19 cellular contexts compared by ENCODE assay signal in genomic region chr12:95118788-95119179, GRCh38. TPM values are rescaled to one million over a fixed set of nuclear protein-coding genes. Genes with fewer than 3 reads are reported as not detected.
A peak's percentile ranks its signal among the peaks of the same experiment; 100 is the strongest.
DNase-seq lines count a peak whose midpoint lies in the region; ATAC-seq and TF ChIP-seq lines count a peak whose summit lies in the region.
"Had no signal": no experiment of that assay in that cellular context is flagged by ENCODE, and none has a peak within 500 bp of the region (broad histone marks: within the 10 kb centered on the region; RNA-seq: fewer than 3 reads in every experiment).

No MANE protein-coding gene starts in this region.

- intact Hi-C loops in IMR-90 (cut with micrococcal nuclease): loop anchor here (2.0 to 5.0 kb wide), 2 partner anchors 354 to 416 kb away; partner anchors contain the start of gene METAP2

- peak overlapping the region; percentile 80 for H3K27ac ChIP-seq in IMR-90 (ENCODE audit: insufficient read depth, low read length)
- H3K27ac ChIP-seq in smooth muscle cell (ENCODE audit: low read depth): peak overlapping the region; percentile 45

- H3K4me3 ChIP-seq in IMR-90 (ENCODE audit: insufficient read depth, low read depth, low read length): no peak overlapping the region
- no peak overlapping the region for H3K4me3 ChIP-seq in fibroblast of mammary gland (ENCODE audit: control insufficient read depth, low read depth, low read length)
- H3K4me3 ChIP-seq in smooth muscle cell: no peak overlapping the region
- H3K4me3 ChIP-seq: sigmoid colon had no signal

- ATAC-seq in IMR-90 (ENCODE audit: low read depth): peak; percentile 16
- ATAC-seq: stimulated activated naive B cell treated with anti-CD40 and anti-IgM and Interleukin-4, amounts not matched to agents 10 μg/mL and 1 μg/mL and 100 μg/mL, for 72 hours had no signal

- H3K27me3 ChIP-seq in IMR-90 (ENCODE audit: control insufficient read depth, insufficient read depth, low read length) (no peaks in the 10 kb centered on the region), smooth muscle cell (ENCODE audit: low read depth) (no peaks in the 10 kb centered on the region)
- H3K27me3 ChIP-seq: sigmoid colon had no signal

- peak overlapping the region; percentile 15 to 74; a peak in 2 of 4 replicates for H4K8ac ChIP-seq in IMR-90 (ENCODE audit: low read depth in 2 of 2, low read length in 2 of 2)

- H3K14ac ChIP-seq in IMR-90 (replicated peaks; ENCODE audit: low read depth, low read length): peak overlapping the region; percentile 62; the same call in 1 of the 2 replicates

- peaks cover 15% of the 10 kb centered on the region for H3K4me1 ChIP-seq in IMR-90 (ENCODE audit: control insufficient read depth, insufficient read depth, low read length)
- no peaks in the 10 kb centered on the region for H3K4me1 ChIP-seq in smooth muscle cell (ENCODE audit: low read depth)

- 0 out of 2 replicates have a peak overlapping the region, but pooled peaks have one; percentile 13 for H3K56ac ChIP-seq in IMR-90 (ENCODE audit: extremely low read depth, insufficient read depth, low read length)

- peak overlapping the region; percentile 94 for H3K18ac ChIP-seq in IMR-90 (ENCODE audit: low read depth, low read length)

- peak overlapping the region; percentile 91 for H2BK5ac ChIP-seq in IMR-90 (ENCODE audit: low read depth, low read length, poor library complexity, severe bottlenecking)

- peak overlapping the region; percentile 45 for H3K4ac ChIP-seq in IMR-90 (ENCODE audit: low read depth, low read length)

- CTCF ChIA-PET in IMR-90 (lab: Yijun Ruan, JAX): no interaction called here

- H2AFZ ChIP-seq in IMR-90 (replicated peaks; ENCODE audit: low read length, poor library complexity): peak overlapping the region; percentile 60
- no peak overlapping the region for H2AFZ ChIP-seq in smooth muscle cell (ENCODE audit: low read depth)

- H3K9me3 ChIP-seq in IMR-90 (ENCODE audit: control insufficient read depth, insufficient read depth, low read length) (no peaks in the 10 kb centered on the region), smooth muscle cell (replicated peaks; ENCODE audit: low read depth) (no peaks in the 10 kb centered on the region)
- H3K9me3 ChIP-seq: sigmoid colon had no signal

- POLR2A ChIA-PET in IMR-90 (lab: Charles Lee; ENCODE audit: unreplicated experiment): no interaction called here

- dilution Hi-C loops in IMR-90 (cut with HindIII; ENCODE audit: low sequenced_read_pairs, unreplicated experiment): no loop called here

- no peak for TF ChIP-seq POLR2A in IMR-90 (IDR thresholded peaks at IDR 0.05; ENCODE audit: low read depth, low read length)

- H2BK20ac ChIP-seq in IMR-90 (ENCODE audit: low read depth, low read length): peak overlapping the region; percentile 45

- H3K9me1 ChIP-seq in IMR-90 (ENCODE audit: insufficient read depth, low read length): no peaks in the 10 kb centered on the region

- peak; percentile 24 for DNase-seq in IMR-90
- peak; percentile 12 to 77 for DNase-seq in SW 1271 (lab: John Stamatoyannopoulos, UW)
- peak; percentile 19 for DNase-seq in fibroblast of mammary gland (ENCODE audit: low read depth)
- no peak for DNase-seq in smooth muscle cell (lab: John Stamatoyannopoulos, UW; ENCODE audit: unreplicated experiment)
- DNase-seq in activated CD8-positive, alpha-beta memory T cell treated with anti-CD3 and anti-CD28 coated beads for 24 hours: no peak
- DNase-seq in RKO (ENCODE audit: low spot score): no peak
- no peak for DNase-seq in activated CD4-positive, alpha-beta T cell treated with anti-CD3 and anti-CD28 coated beads, Interleukin-2, amount 50 U/mL, for 4 hours
- DNase-seq in GM19238 (ENCODE audit: insufficient read length, low spot score): no peak
- DNase-seq: activated CD4-positive, alpha-beta T cell treated with anti-CD3 and anti-CD28 coated beads for 1 hour; activated T-cell treated with anti-CD3 and anti-CD28 coated beads for 4 hours; C1 segment of cervical spinal cord; cerebellar nuclear complex; DND-41; erythroblast; hypothalamus; left ventricle myocardium superior; NCI-H69; sigmoid colon; stimulated activated naive B cell treated with anti-CD40 and anti-IgM and Interleukin-4, amounts not matched to agents 10 μg/mL and 1 μg/mL and 100 μg/mL, for 72 hours had no signal

- H3K4me2 ChIP-seq in IMR-90 (ENCODE audit: low read depth, low read length) (peak overlapping the region; percentile 51), smooth muscle cell (no peak overlapping the region)

- peak overlapping the region; percentile 66 for H2BK120ac ChIP-seq in IMR-90 (ENCODE audit: low read depth, low read length)

- H2AK5ac ChIP-seq in IMR-90 (ENCODE audit: low read depth, low read length): peak overlapping the region; percentile 62; the same call in 1 of the 2 replicates

- in situ Hi-C loops in IMR-90 (cut with MboI; ENCODE audit: low sequenced_read_pairs): loop anchor here (5.0 kb wide), 1 partner anchor 219 kb away; no protein-coding TSS in a partner anchor

- H3K79me2 ChIP-seq in smooth muscle cell (ENCODE audit: low read depth): no peaks in the 10 kb centered on the region

- H4K5ac ChIP-seq in IMR-90 (ENCODE audit: low read depth, low read length): peak overlapping the region; percentile 90

- H3F3A ChIP-seq in smooth muscle cell (ENCODE audit: low read depth): no peaks in the 10 kb centered on the region

- TF ChIP-seq CTCF in IMR-90 (conservative IDR thresholded peaks at IDR 0.05; ENCODE audit: low read depth, low read length): no peak
- no peak for TF ChIP-seq CTCF in fibroblast of mammary gland (conservative IDR thresholded peaks at IDR 0.05; ENCODE audit: control insufficient read depth, insufficient read depth, low read depth, low read length)
- TF ChIP-seq CTCF in smooth muscle cell (IDR thresholded peaks at IDR 0.05; ENCODE audit: borderline replicate concordance, insufficient read depth, poor library complexity, severe bottlenecking): no peak

- H3K9ac ChIP-seq in IMR-90 (ENCODE audit: low read depth, low read length) (no peak overlapping the region), smooth muscle cell (ENCODE audit: low read depth) (no peak overlapping the region)

- peak overlapping the region; percentile 29; the same call in 1 of the 2 replicates for H3K23ac ChIP-seq in IMR-90 (ENCODE audit: low read depth, low read length)

- H3K36me3 ChIP-seq in IMR-90 (ENCODE audit: control insufficient read depth, insufficient read depth, low read length): no peaks in the 10 kb centered on the region
- no peaks in the 10 kb centered on the region for H3K36me3 ChIP-seq in smooth muscle cell (ENCODE audit: low read depth)
- H3K36me3 ChIP-seq: sigmoid colon had no signal

- no peaks in the 10 kb centered on the region; a peak in 1 of 4 replicates for H3K79me1 ChIP-seq in IMR-90 (ENCODE audit: low read depth in 1 of 2, low read length in 2 of 2)

- WGBS in IMR-90 (ENCODE audit: extremely low coverage in 2 of 2, insufficient read length in 1 of 2), 2 experiments: 60% methylated on average over 1 of the region's 3 CpGs; no CpG with 5 or more reads in 1 of the 2 experiments
- WGBS in smooth muscle cell (ENCODE audit: low lambda C conversion rate): 94% methylated on average over 3 of the region's 3 CpGs

- peak overlapping the region; percentile 52; the same call in 1 of the 3 replicates for H2BK15ac ChIP-seq in IMR-90 (ENCODE audit: low read depth, low read length)

- no peak for TF ChIP-seq RAD21 in IMR-90 (IDR thresholded peaks at IDR 0.05; ENCODE audit: low read length)

- peak overlapping the region; percentile 62 for H2AK9ac ChIP-seq in IMR-90 (replicated peaks; ENCODE audit: low read depth, low read length, poor library complexity)

- H4K20me1 ChIP-seq in IMR-90 (ENCODE audit: insufficient read depth, low read length): no peaks in the 10 kb centered on the region
- H4K20me1 ChIP-seq in smooth muscle cell (ENCODE audit: low read depth): no peaks in the 10 kb centered on the region

- no TSS peak for BruUV-seq in IMR-90 (replicated peaks; lab: Mats Ljungman, UMichigan)

- H4K91ac ChIP-seq in IMR-90 (ENCODE audit: insufficient read depth, low read depth, low read length): peak overlapping the region; percentile 45; the same call in 1 of the 2 replicates

TF ChIP-seq in IMR-90, 13 proteins besides CTCF, POLR2A, EP300 and RAD21:
- TF ChIP-seq SMC3 (IDR thresholded peaks at IDR 0.05; ENCODE audit: low read depth, low read length) (no peak), USF2 (IDR thresholded peaks at IDR 0.05; ENCODE audit: low read depth, low read length) (no peak), MAFK (IDR thresholded peaks at IDR 0.05; ENCODE audit: low read depth, low read length) (no peak), MAZ (IDR thresholded peaks at IDR 0.05; ENCODE audit: borderline replicate concordance, low read depth, low read length) (no peak), RFX5 (IDR thresholded peaks at IDR 0.05; ENCODE audit: low read depth, low read length) (no peak), CEBPB (IDR thresholded peaks at IDR 0.05; ENCODE audit: low read depth, low read length) (no peak), RCOR1 (IDR thresholded peaks at IDR 0.05; ENCODE audit: insufficient replicate concordance, low read length) (no peak), NFE2L2 (IDR thresholded peaks at IDR 0.05; ENCODE audit: low read depth, low read length) (no peak), MXI1 (IDR thresholded peaks at IDR 0.05; ENCODE audit: borderline replicate concordance, low read depth, low read length) (no peak), ELK1 (IDR thresholded peaks at IDR 0.05; ENCODE audit: borderline replicate concordance, low read depth, low read length) (no peak)

RNA-seq across cellular contexts. Expression of gene NR2C1, which starts 45.4 kb away (rescaled TPM):
- total RNA-seq in IMR-90 (2012; rRNA removed) (12.7 and 17.2 TPM in 2 replicates), smooth muscle cell (48.0 and 58.6 TPM in 2 replicates)
- polyA plus RNA-seq in IMR-90 (2012; rRNA removed) (12.9 and 14.1 TPM in 2 replicates), smooth muscle cell (23.7 and 25.4 TPM in 2 replicates)
- 1.7 and 2.5 TPM in 2 replicates for polyA plus RNA-seq in IMR-90 (2012; cell fraction: cytosol; rRNA removed)
- polyA plus RNA-seq in IMR-90 (2012; cell fraction: nucleus; rRNA removed; ENCODE audit: low replicate concordance): 32.2 and 127 TPM in 2 replicates

Comparison
In these comparisons a context has a peak if more than half of its experiments do, and no peak if none do; other contexts are left out.
1. DNase-seq: peak in IMR-90 (single experiment), SW 1271 (2 of 2) and fibroblast of mammary gland (single experiment); none in smooth muscle cell (single experiment), activated CD8-positive, alpha-beta memory T cell treated with anti-CD3 and anti-CD28 coated beads for 24 hours (single experiment), RKO (single experiment), activated CD4-positive, alpha-beta T cell treated with anti-CD3 and anti-CD28 coated beads, Interleukin-2, amount 50 U/mL, for 4 hours (0 of 2) and GM19238 (single experiment).